ENCODE assay signal across 8 cellular contexts in the genomic region with DNA sequence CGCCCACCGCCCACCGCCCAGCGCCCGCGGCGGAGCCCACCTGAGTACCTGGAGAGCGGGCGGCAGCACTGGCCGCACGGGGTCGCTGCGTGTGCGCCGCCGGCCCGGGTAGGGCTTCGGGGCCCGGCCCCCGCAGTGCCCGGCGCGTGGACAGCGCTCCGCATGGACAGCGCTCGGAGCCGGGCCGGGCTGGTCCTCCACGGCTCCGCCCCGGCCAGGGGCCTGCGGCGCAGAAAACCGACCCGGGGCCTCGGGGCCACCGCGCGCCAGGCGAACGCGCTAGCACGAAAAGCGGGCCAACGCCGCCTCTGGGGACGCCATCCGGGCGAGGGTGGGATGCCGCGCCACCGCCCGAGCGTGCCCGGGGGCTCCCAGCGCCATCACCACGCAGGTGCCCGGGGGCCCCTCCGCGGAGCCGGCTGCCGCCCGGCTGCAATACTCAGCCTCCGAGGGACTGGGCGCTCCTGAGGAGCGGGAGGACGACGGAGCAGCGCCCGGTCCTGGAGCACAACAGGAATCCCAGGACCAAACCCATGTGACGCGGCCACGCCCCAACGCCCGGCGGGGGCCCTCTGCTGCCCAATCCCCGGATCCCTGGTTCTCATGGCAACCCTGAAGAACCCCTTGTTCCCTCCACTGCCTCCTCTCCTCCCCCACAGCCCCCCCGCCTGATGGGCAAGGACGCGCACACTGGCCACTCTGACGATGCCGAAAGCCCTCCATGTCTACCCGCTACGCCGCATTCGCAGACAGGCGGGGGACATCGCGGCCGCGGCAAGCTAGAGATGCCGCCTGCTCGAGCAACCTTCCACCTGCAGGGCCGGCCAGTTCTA. TPM values are rescaled to one million over a fixed set of nuclear protein-coding genes. Genes with fewer than 3 reads are reported as not detected.
DNase-seq lines count a peak whose midpoint lies in the region; ATAC-seq, FAIRE-seq and TF ChIP-seq lines count a peak whose summit lies in the region.
"Had no signal": no experiment of that assay in that cellular context is flagged by ENCODE, and none has a peak within 500 bp of the region (broad histone marks: within the 10 kb centered on the region; RNA-seq: fewer than 3 reads in every experiment).

A gene (minus strand): TSS at position 521 of the 833 bp plus-strand sequence. CDS start 50,574 bp downstream, outside the sequence.

- WGBS in HepG2 (ENCODE audit: low lambda C conversion rate), result 76% methylated on average over 20 of the region's 95 CpGs

- H3K27ac ChIP-seq in HepG2 (ENCODE audit: extremely low read length, insufficient read depth, low read length), result no peak within 1 kb of the TSS

- TF ChIP-seq CTCF in HepG2 (CRISPR knock-in tag; IDR thresholded peaks at IDR 0.05), result peak; percentile 36; the same call in 1 of the 2 replicates

- H3K4me1 Mint-ChIP-seq in stimulated activated naive CD8-positive, alpha-beta T cell treated with anti-CD3 and anti-CD28 coated beads, Interleukin-15, amount 100 ng/mL, for 72 hours, result peaks cover 25% of the 10 kb centered on the region

- TF ChIP-seq POLR2A in HepG2 (IDR thresholded peaks at IDR 0.05; ENCODE audit: insufficient read depth in 1 of 2, low read depth in 2 of 2, low read length in 2 of 2), result no peak

- no peak; the same call in 1 of the 2 replicates for TF ChIP-seq RAD21 in HepG2 (CRISPR knock-in tag; IDR thresholded peaks at IDR 0.05)

- H3K27me3 Mint-ChIP-seq in stimulated activated naive CD8-positive, alpha-beta T cell treated with anti-CD3 and anti-CD28 coated beads, Interleukin-15, amount 100 ng/mL, for 72 hours, result peaks cover 40% of the 10 kb centered on the region

- H2AFZ ChIP-seq in HepG2 (ENCODE audit: low read length), result no peak within 1 kb of the TSS

- in situ Hi-C loops in HepG2 (cut with HindIII; ENCODE audit: extremely low pct_ligation_motif_present, low pct_unique_long_range_greater_than_20kb), result no loop called here

- peak within 1 kb of the TSS; percentile 69 to 79 for H3K4me3 Mint-ChIP-seq in stimulated activated naive CD8-positive, alpha-beta T cell treated with anti-CD3 and anti-CD28 coated beads, Interleukin-15, amount 100 ng/mL, for 72 hours

- TF ChIP-seq EP300 in HepG2 (IDR thresholded peaks at IDR 0.05; ENCODE audit: low read depth in 2 of 2, low read length in 2 of 2), result no peak
- no peak for TF ChIP-seq EP300 in HepG2 (CRISPR knock-in tag; IDR thresholded peaks at IDR 0.05; ENCODE audit: borderline replicate concordance)

- H3K9me3 Mint-ChIP-seq in stimulated activated naive CD8-positive, alpha-beta T cell treated with anti-CD3 and anti-CD28 coated beads, Interleukin-15, amount 100 ng/mL, for 72 hours, result no peaks in the 10 kb centered on the region

- CTCF ChIA-PET in HepG2 (lab: Yijun Ruan, JAX; ENCODE audit: low intra/inter-chr PET ratio, low total read pairs), result no interaction called here

- H3K27me3 ChIP-seq in H7 (ENCODE audit: control insufficient read depth, insufficient read depth, low read length) (no peaks in the 10 kb centered on the region), HepG2 (ENCODE audit: control insufficient read depth in 1 of 2, insufficient read depth in 2 of 2, low read length in 2 of 2) (peaks cover 2 to 12% of the 10 kb centered on the region in 2 experiments; a peak in 2 of 5 replicates)

- POLR2A ChIA-PET in HepG2 (lab: Yijun Ruan, JAX), result no interaction called here

- H3K9me3 ChIP-seq in HepG2 (ENCODE audit: low read length), result no peaks in the 10 kb centered on the region

- H3K4me2 ChIP-seq in HepG2 (ENCODE audit: low read depth, low read length), result peak within 1 kb of the TSS; percentile 55

- ATAC-seq in HepG2 (peak; percentile 84), GM18861 (IDR thresholded peaks at IDR 0.05; ENCODE audit: unreplicated experiment) (no peak), HG03442 (IDR thresholded peaks at IDR 0.05; ENCODE audit: unreplicated experiment) (no peak)
- ATAC-seq in stimulated activated naive CD8-positive, alpha-beta T cell treated with anti-CD3 and anti-CD28 coated beads, Interleukin-15, amount 100 ng/mL, for 72 hours, result peak; percentile 66

- DNase-seq in H7 (peak; percentile 91), RPMI7951 (ENCODE audit: low read depth) (peak; percentile 61), dermis microvascular lymphatic vessel endothelial cell (ENCODE audit: low read depth in 2 of 2) (peak in 1 of 2 donors; percentile 57), HepG2 (ENCODE audit: low spot score) (no peak)
- peak in 1 of 2 donors; percentile 12 for DNase-seq in stimulated activated naive CD8-positive, alpha-beta T cell treated with anti-CD3 and anti-CD28 coated beads, Interleukin-15, amount 100 ng/mL, for 72 hours

- no TSS peak for BruUV-seq in HepG2 (replicated peaks; lab: Mats Ljungman, UMichigan)

- H4K20me1 ChIP-seq in HepG2 (ENCODE audit: insufficient read depth, low read length), result peaks cover 6% of the 10 kb centered on the region; the same call in 1 of the 2 replicates

- H3K79me2 ChIP-seq in HepG2 (ENCODE audit: insufficient read depth, low read length), result peaks cover 5% of the 10 kb centered on the region

- peaks cover 2% of the 10 kb centered on the region; the same call in 1 of the 2 replicates for H3K36me3 ChIP-seq in H7 (replicated peaks; ENCODE audit: control insufficient read depth, insufficient read depth, low read length)
- no peaks in the 10 kb centered on the region for H3K36me3 ChIP-seq in HepG2 (replicated peaks in 1 of 2; ENCODE audit: control insufficient read depth in 1 of 2, insufficient read depth in 2 of 2, low read length in 2 of 2)

- H3K4me1 ChIP-seq in HepG2 (ENCODE audit: insufficient read depth, low read length), result peaks cover 42% of the 10 kb centered on the region

- no peak for FAIRE-seq in HepG2 (lab: Jason Lieb, UNC)
- FAIRE-seq: TTC549 had no signal

- H3K27ac Mint-ChIP-seq in stimulated activated naive CD8-positive, alpha-beta T cell treated with anti-CD3 and anti-CD28 coated beads, Interleukin-15, amount 100 ng/mL, for 72 hours, result no peak within 1 kb of the TSS

- H3K4me3 ChIP-seq in H7 (ENCODE audit: insufficient read depth, low read depth, low read length), result peak within 1 kb of the TSS; percentile 46
- peak within 1 kb of the TSS in 2 of 3 experiments; percentile 14 to 57; a peak in 2 of 6 replicates for H3K4me3 ChIP-seq in HepG2 (replicated peaks in 1 of 3; ENCODE audit: insufficient read depth in 1 of 3, low read depth in 2 of 3, low read length in 3 of 3)

- intact Hi-C loops in HepG2 (cut with micrococcal nuclease; ENCODE audit: unreplicated experiment), result loop anchor here (5.0 kb wide), 1 partner anchor 380 kb away; no protein-coding TSS in a partner anchor

- no peak within 1 kb of the TSS for H3K9ac ChIP-seq in HepG2 (ENCODE audit: insufficient read depth, low read depth, low read length)

TF ChIP-seq in HepG2, 621 proteins besides CTCF, POLR2A, EP300 and RAD21 (continues in another document):
- TF ChIP-seq ZNF563 (CRISPR knock-in tag; IDR thresholded peaks at IDR 0.05), result no peak
- TF ChIP-seq ZNF263 (CRISPR knock-in tag; IDR thresholded peaks at IDR 0.05), result peak; percentile 90
- TF ChIP-seq ZNF720 (CRISPR knock-in tag; IDR thresholded peaks at IDR 0.05), result no peak
- TF ChIP-seq STAG1 (CRISPR knock-in tag; IDR thresholded peaks at IDR 0.05), result peak; percentile 33; the same call in 1 of the 2 replicates

RNA-seq across cellular contexts. Expression of the gene that starts here (rescaled TPM):
- 92.9 and 110 TPM in 2 replicates for total RNA-seq in H7 (2014; rRNA removed; shearing (Covaris generic))
- 44.9 and 51.7 TPM in 2 replicates for total RNA-seq in RPMI7951 (2014; rRNA removed; shearing (Covaris generic))
- total RNA-seq in dermis microvascular lymphatic vessel endothelial cell (97.2 and 98.5 TPM in 2 replicates), HepG2 (2016; rRNA removed; fragmentation: Illumina TruSeq; extraction: Trizol) (6.8 and 8.3 TPM in 2 replicates)
- 5.3 and 6.7 TPM in 2 replicates for total RNA-seq in HepG2 (2016; cell fraction: cytosol; rRNA removed; fragmentation: Illumina TruSeq; extraction: Trizol; ENCODE audit: low read depth)
- total RNA-seq in HepG2 (2016; cell fraction: insoluble cytoplasmic fraction; rRNA removed; fragmentation: Illumina TruSeq; extraction: Trizol), result 6.0 and 6.8 TPM in 2 replicates
- total RNA-seq in HepG2 (2016; cell fraction: membrane; rRNA removed; fragmentation: Illumina TruSeq; extraction: Trizol), result 5.8 and 7.2 TPM in 2 replicates
- total RNA-seq in HepG2 (2016; cell fraction: nucleus; rRNA removed; fragmentation: Illumina TruSeq; extraction: Trizol), result 9.6 and 9.8 TPM in 2 replicates
- polyA plus RNA-seq in HepG2 (2011; rRNA removed), result 4.0 and 5.6 TPM in 2 replicates
- polyA plus RNA-seq in HepG2 (2011; cell fraction: cytosol; rRNA removed), result 3.2 and 4.2 TPM in 2 replicates
- polyA plus RNA-seq in HepG2 (2011; cell fraction: nucleus; rRNA removed), result 10.8 and 14.7 TPM in 2 replicates
- polyA plus RNA-seq in HepG2 (2012), result 5.0 and 10.6 TPM in 2 replicates
- polyA plus RNA-seq in HepG2 (2016; cell fraction: cytosol; fragmentation: Illumina TruSeq; extraction: Trizol; ENCODE audit: low read depth), result 2.0 and 2.5 TPM in 2 replicates
- 5.9 and 7.3 TPM in 2 replicates for polyA plus RNA-seq in HepG2 (2016; cell fraction: insoluble cytoplasmic fraction; fragmentation: Illumina TruSeq; extraction: Trizol; ENCODE audit: low read depth)
- polyA plus RNA-seq in HepG2 (2016; cell fraction: membrane; fragmentation: Illumina TruSeq; extraction: Trizol; ENCODE audit: low read depth), result 3.6 and 4.4 TPM in 2 replicates
- polyA plus RNA-seq in HepG2 (2016; cell fraction: nucleus; fragmentation: Illumina TruSeq; extraction: Trizol; ENCODE audit: insufficient read depth, low read depth), result 13.4 and 14.4 TPM in 2 replicates
- 14.7 and 40.4 TPM in 2 replicates for polyA minus RNA-seq in HepG2 (2011; rRNA and poly(A)+ RNA removed; ENCODE audit: low replicate concordance)
- 7.3 and 9.2 TPM in 2 replicates for polyA minus RNA-seq in HepG2 (2011; cell fraction: cytosol; rRNA and poly(A)+ RNA removed)
- polyA minus RNA-seq in HepG2 (2011; cell fraction: nucleus; rRNA and poly(A)+ RNA removed), result 26.9 and 31.1 TPM in 2 replicates

Comparison
In these comparisons a context has a peak if more than half of its experiments do, and no peak if none do; other contexts are left out.
1. ATAC-seq: peak in HepG2 (single experiment) and stimulated activated naive CD8-positive, alpha-beta T cell treated with anti-CD3 and anti-CD28 coated beads, Interleukin-15, amount 100 ng/mL, for 72 hours (single experiment); none in GM18861 (single experiment) and HG03442 (single experiment).